In genomic region chr7:100598425-100598824, GRCh38 we compare ENCODE assay signal across 23 cellular contexts. TPM values are rescaled to one million over a fixed set of nuclear protein-coding genes. Genes with fewer than 3 reads are reported as not detected.
DNase-seq lines count a peak whose midpoint lies in the region; TF ChIP-seq lines count a peak whose summit lies in the region.
"Had no signal": no experiment of that assay in that cellular context is flagged by ENCODE, and none has a peak within 500 bp of the region (broad histone marks: within the 10 kb centered on the region; RNA-seq: fewer than 3 reads in every experiment).

No MANE protein-coding gene starts in this region.

- H3K4me3 Mint-ChIP-seq in activated T-helper 1 cell treated with anti-CD3 and anti-CD28 coated beads, Interleukin-12 subunit alpha, Interleukin-12 subunit beta, Interleukin-2, Interleukin-4 antibody, amounts not matched to agents 30 ng/mL and 10 ng/mL and 1 ng/mL, durations not matched to agents 14 hours and 24 hours and 36 hours = no peak overlapping the region
- H3K4me3 Mint-ChIP-seq in nephron = peak overlapping the region; percentile 12 to 77 (median 60)
- H3K4me3 Mint-ChIP-seq: activated naive CD4-positive, alpha-beta T cell treated with anti-CD3 and anti-CD28 coated beads, Interleukin-2, amount 50 U/mL, for 24 hours; stimulated activated naive CD8-positive, alpha-beta T cell treated with anti-CD3 and anti-CD28 coated beads, Interleukin-15, Interleukin-2, amounts not matched to agents 100 ng/mL and 50 ng/mL, for 24 hours had no signal

- no peaks in the 10 kb centered on the region for H3K36me3 ChIP-seq in stomach
- H3K36me3 ChIP-seq: BE2C, upper lobe of right lung had no signal

- peaks cover 2% of the 10 kb centered on the region for H3K27me3 Mint-ChIP-seq in activated T-helper 1 cell treated with anti-CD3 and anti-CD28 coated beads, Interleukin-12 subunit alpha, Interleukin-12 subunit beta, Interleukin-2, Interleukin-4 antibody, amounts not matched to agents 30 ng/mL and 10 ng/mL and 1 ng/mL, durations not matched to agents 14 hours and 24 hours and 36 hours (ENCODE audit: insufficient read depth)
- peaks cover 4% of the 10 kb centered on the region for H3K27me3 Mint-ChIP-seq in nephron (ENCODE audit: low read depth)
- H3K27me3 Mint-ChIP-seq: activated naive CD4-positive, alpha-beta T cell treated with anti-CD3 and anti-CD28 coated beads, Interleukin-2, amount 50 U/mL, for 24 hours; stimulated activated naive CD8-positive, alpha-beta T cell treated with anti-CD3 and anti-CD28 coated beads, Interleukin-15, Interleukin-2, amounts not matched to agents 100 ng/mL and 50 ng/mL, for 24 hours had no signal

- no peaks in the 10 kb centered on the region for H3K27me3 ChIP-seq in stomach
- H3K27me3 ChIP-seq: BE2C, upper lobe of right lung had no signal

- peak; percentile 9 for DNase-seq in EH (ENCODE audit: low read depth)
- DNase-seq in HT1080 (ENCODE audit: low read depth) = peak; percentile 48
- no peak for DNase-seq in activated T-helper 1 cell treated with anti-CD3 and anti-CD28 coated beads, Interleukin-12 subunit alpha, Interleukin-12 subunit beta, Interleukin-2, Interleukin-4 antibody, amounts not matched to agents 30 ng/mL and 10 ng/mL and 1 ng/mL, durations not matched to agents 14 hours and 24 hours and 36 hours (ENCODE audit: low spot score)
- no peak for DNase-seq in stomach
- no peak for DNase-seq in Ammon's horn (ENCODE audit: low spot score)
- DNase-seq in NCI-H1436 treated with DMSO at 0.1 percent for 48 hours (lab: John Stamatoyannopoulos, UW) = no peak
- DNase-seq: activated CD4-positive, CD25-positive, alpha-beta regulatory T cell treated with anti-CD3 and anti-CD28 coated beads, Interleukin-2, amount 50 U/mL, for 72 hours; BE2C; Calu3; GF-D8; hypothalamus; islet precursor cell; Kasumi-1; NCI-H146; PC-9; posterior cingulate gyrus; stimulated activated CD4-positive, alpha-beta T cell treated with anti-CD3 and anti-CD28 coated beads, Interleukin-2, amount 100 ng/mL, for 24 hours; upper lobe of right lung had no signal

- H3K9me3 Mint-ChIP-seq in activated T-helper 1 cell treated with anti-CD3 and anti-CD28 coated beads, Interleukin-12 subunit alpha, Interleukin-12 subunit beta, Interleukin-2, Interleukin-4 antibody, amounts not matched to agents 30 ng/mL and 10 ng/mL and 1 ng/mL, durations not matched to agents 14 hours and 24 hours and 36 hours = no peaks in the 10 kb centered on the region
- no peaks in the 10 kb centered on the region for H3K9me3 Mint-ChIP-seq in nephron
- H3K9me3 Mint-ChIP-seq: activated naive CD4-positive, alpha-beta T cell treated with anti-CD3 and anti-CD28 coated beads, Interleukin-2, amount 50 U/mL, for 24 hours; stimulated activated naive CD8-positive, alpha-beta T cell treated with anti-CD3 and anti-CD28 coated beads, Interleukin-15, Interleukin-2, amounts not matched to agents 100 ng/mL and 50 ng/mL, for 24 hours had no signal

- H3K27ac Mint-ChIP-seq in activated T-helper 1 cell treated with anti-CD3 and anti-CD28 coated beads, Interleukin-12 subunit alpha, Interleukin-12 subunit beta, Interleukin-2, Interleukin-4 antibody, amounts not matched to agents 30 ng/mL and 10 ng/mL and 1 ng/mL, durations not matched to agents 14 hours and 24 hours and 36 hours = peak overlapping the region; percentile 16
- peak overlapping the region; percentile 74 to 86 (median 74) for H3K27ac Mint-ChIP-seq in nephron
- H3K27ac Mint-ChIP-seq: activated naive CD4-positive, alpha-beta T cell treated with anti-CD3 and anti-CD28 coated beads, Interleukin-2, amount 50 U/mL, for 24 hours; stimulated activated naive CD8-positive, alpha-beta T cell treated with anti-CD3 and anti-CD28 coated beads, Interleukin-15, Interleukin-2, amounts not matched to agents 100 ng/mL and 50 ng/mL, for 24 hours had no signal

- TF ChIP-seq EP300 in stomach (IDR thresholded peaks at IDR 0.05) = no peak

- H3K4me3 ChIP-seq in stomach = no peak overlapping the region
- H3K4me3 ChIP-seq: coronary artery, lung, PC-9, upper lobe of right lung had no signal

- no peak overlapping the region for H3K27ac ChIP-seq in stomach
- H3K27ac ChIP-seq: coronary artery, PC-9, upper lobe of right lung had no signal

- H3K4me1 ChIP-seq in stomach = peaks cover 7 to 16% (median 13%) of the 10 kb centered on the region in 4 donors

- no peaks in the 10 kb centered on the region for H3K36me3 Mint-ChIP-seq in activated T-helper 1 cell treated with anti-CD3 and anti-CD28 coated beads, Interleukin-12 subunit alpha, Interleukin-12 subunit beta, Interleukin-2, Interleukin-4 antibody, amounts not matched to agents 30 ng/mL and 10 ng/mL and 1 ng/mL, durations not matched to agents 14 hours and 24 hours and 36 hours (ENCODE audit: low read depth)
- peaks cover 20% of the 10 kb centered on the region for H3K36me3 Mint-ChIP-seq in nephron (ENCODE audit: low read depth)
- H3K36me3 Mint-ChIP-seq: activated naive CD4-positive, alpha-beta T cell treated with anti-CD3 and anti-CD28 coated beads, Interleukin-2, amount 50 U/mL, for 24 hours had no signal

- TF ChIP-seq POLR2A in stomach (IDR thresholded peaks at IDR 0.05) = no peak

- WGBS in stomach, 5 donors = 87 to 93% (median 89%) methylated on average over 4 of the region's 4 CpGs

- intact Hi-C loops in activated T-helper 1 cell treated with anti-CD3 and anti-CD28 coated beads, Interleukin-12 subunit alpha, Interleukin-12 subunit beta, Interleukin-2, Interleukin-4 antibody, amounts not matched to agents 30 ng/mL and 10 ng/mL and 1 ng/mL, durations not matched to agents 14 hours and 24 hours and 36 hours (cut with micrococcal nuclease) = no loop called here
- intact Hi-C loops in stomach (cut with DNase I; ENCODE audit: low total_unique reads) = no loop called here

- TF ChIP-seq CTCF in nephron (IDR thresholded peaks at IDR 0.05; ENCODE audit: unreplicated experiment in 3 of 3) = no peak
- TF ChIP-seq CTCF in stomach (IDR thresholded peaks at IDR 0.05) = no peak

- H3K9me3 ChIP-seq in stomach = no peaks in the 10 kb centered on the region
- H3K9me3 ChIP-seq: BE2C, upper lobe of right lung had no signal

- peaks cover 6% of the 10 kb centered on the region for H3K4me1 Mint-ChIP-seq in activated T-helper 1 cell treated with anti-CD3 and anti-CD28 coated beads, Interleukin-12 subunit alpha, Interleukin-12 subunit beta, Interleukin-2, Interleukin-4 antibody, amounts not matched to agents 30 ng/mL and 10 ng/mL and 1 ng/mL, durations not matched to agents 14 hours and 24 hours and 36 hours (ENCODE audit: low read depth)
- peaks cover 10% of the 10 kb centered on the region for H3K4me1 Mint-ChIP-seq in nephron

RNA-seq across cellular contexts. Expression of gene PCOLCE, which starts 3.7 kb away (rescaled TPM):
- 0.73 and 1.5 TPM in 2 replicates for total RNA-seq in HT1080 (2014; rRNA removed; shearing (Covaris generic))
- 6.3 and 7.5 TPM in 2 replicates for polyA plus RNA-seq in HT1080 (2015; cell fraction: cytosol; rRNA removed)
- 30.4 and 32.3 TPM in 2 replicates for polyA plus RNA-seq in HT1080 (2015; cell fraction: nucleus; rRNA removed)
- 4.3 and 4.7 TPM in 2 replicates for total RNA-seq in activated T-helper 1 cell treated with anti-CD3 and anti-CD28 coated beads, Interleukin-12 subunit alpha, Interleukin-12 subunit beta, Interleukin-2, Interleukin-4 antibody, amounts not matched to agents 30 ng/mL and 10 ng/mL and 1 ng/mL, durations not matched to agents 14 hours and 24 hours and 36 hours
- total RNA-seq in stomach = 100 to 1,000 TPM in 1 of 5 donors, 10 to 100 TPM in 4; 15.8 to 129 (median 37.8) TPM
- polyA plus RNA-seq in stomach = 10 to 100 TPM; 15.6 to 25.0 (median 18.6) TPM

RNA-seq across cellular contexts. Expression of gene FBXO24, which starts 12.3 kb away (rescaled TPM):
- total RNA-seq in HT1080 (2014; rRNA removed; shearing (Covaris generic)) = 0.37 TPM in 1 of 2 replicates, not detected in the other
- 0.32 and 0.44 TPM in 2 replicates for polyA plus RNA-seq in HT1080 (2015; cell fraction: cytosol; rRNA removed)
- polyA plus RNA-seq in HT1080 (2015; cell fraction: nucleus; rRNA removed) = 1.6 and 2.1 TPM in 2 replicates
- 0.27 and 0.41 TPM in 2 replicates for total RNA-seq in activated T-helper 1 cell treated with anti-CD3 and anti-CD28 coated beads, Interleukin-12 subunit alpha, Interleukin-12 subunit beta, Interleukin-2, Interleukin-4 antibody, amounts not matched to agents 30 ng/mL and 10 ng/mL and 1 ng/mL, durations not matched to agents 14 hours and 24 hours and 36 hours
- total RNA-seq in stomach = under 1 TPM in 3 of 5 donors, not detected in 2; 0.37 to 0.45 (median 0.43) TPM
- polyA plus RNA-seq in stomach = under 1 TPM in 2 of 3 donors, not detected in 1; 0.44 to 0.88 TPM

RNA-seq across cellular contexts. Expression of gene LRCH4, which starts 12.5 kb away (rescaled TPM):
- total RNA-seq in HT1080 (2014; rRNA removed; shearing (Covaris generic)) = 14.3 and 19.7 TPM in 2 replicates
- polyA plus RNA-seq in HT1080 (2015; cell fraction: cytosol; rRNA removed) = 31.7 and 32.8 TPM in 2 replicates
- polyA plus RNA-seq in HT1080 (2015; cell fraction: nucleus; rRNA removed) = 110 and 119 TPM in 2 replicates
- total RNA-seq in activated T-helper 1 cell treated with anti-CD3 and anti-CD28 coated beads, Interleukin-12 subunit alpha, Interleukin-12 subunit beta, Interleukin-2, Interleukin-4 antibody, amounts not matched to agents 30 ng/mL and 10 ng/mL and 1 ng/mL, durations not matched to agents 14 hours and 24 hours and 36 hours = 104 and 107 TPM in 2 replicates
- total RNA-seq in stomach = 100 to 1,000 TPM in 3 of 5 donors, 10 to 100 TPM in 2; 23.7 to 263 (median 154) TPM
- polyA plus RNA-seq in stomach = 10 to 100 TPM; 23.5 to 39.5 (median 26.0) TPM

RNA-seq across cellular contexts. Expression of gene MOSPD3, which starts 13.9 kb away (rescaled TPM):
- total RNA-seq in HT1080 (2014; rRNA removed; shearing (Covaris generic)) = 3.6 and 13.0 TPM in 2 replicates
- 15.5 and 18.4 TPM in 2 replicates for polyA plus RNA-seq in HT1080 (2015; cell fraction: cytosol; rRNA removed)
- polyA plus RNA-seq in HT1080 (2015; cell fraction: nucleus; rRNA removed) = 10.2 and 10.8 TPM in 2 replicates
- total RNA-seq in activated T-helper 1 cell treated with anti-CD3 and anti-CD28 coated beads, Interleukin-12 subunit alpha, Interleukin-12 subunit beta, Interleukin-2, Interleukin-4 antibody, amounts not matched to agents 30 ng/mL and 10 ng/mL and 1 ng/mL, durations not matched to agents 14 hours and 24 hours and 36 hours = 10.3 and 11.5 TPM in 2 replicates
- 10 to 100 TPM in 2 of 5 donors, 1 to 10 TPM in 2, not detected in 1; 4.0 to 21.1 (median 9.8) TPM for total RNA-seq in stomach
- 10 to 100 TPM; 20.4 to 30.7 (median 29.1) TPM for polyA plus RNA-seq in stomach

RNA-seq across cellular contexts. Expression of gene SAP25, which starts 24.7 kb away (rescaled TPM):
- total RNA-seq in HT1080 (2014; rRNA removed; shearing (Covaris generic)) = 0.43 and 1.6 TPM in 2 replicates
- not detected in 2 replicates for polyA plus RNA-seq in HT1080 (2015; cell fraction: cytosol; rRNA removed)
- 5.0 and 6.1 TPM in 2 replicates for polyA plus RNA-seq in HT1080 (2015; cell fraction: nucleus; rRNA removed)
- total RNA-seq in activated T-helper 1 cell treated with anti-CD3 and anti-CD28 coated beads, Interleukin-12 subunit alpha, Interleukin-12 subunit beta, Interleukin-2, Interleukin-4 antibody, amounts not matched to agents 30 ng/mL and 10 ng/mL and 1 ng/mL, durations not matched to agents 14 hours and 24 hours and 36 hours = 9.1 and 11.2 TPM in 2 replicates
- 1 to 10 TPM in 1 of 5 donors, under 1 TPM in 1, not detected in 3; 0.92 to 1.8 TPM for total RNA-seq in stomach
- 1 to 10 TPM; 1.4 to 4.7 (median 2.3) TPM for polyA plus RNA-seq in stomach

Comparison
In these comparisons a context has a peak if more than half of its experiments do, and no peak if none do; other contexts are left out.
1. DNase-seq: peak in EH (single experiment) and HT1080 (single experiment); none in activated T-helper 1 cell treated with anti-CD3 and anti-CD28 coated beads, Interleukin-12 subunit alpha, Interleukin-12 subunit beta, Interleukin-2, Interleukin-4 antibody, amounts not matched to agents 30 ng/mL and 10 ng/mL and 1 ng/mL, durations not matched to agents 14 hours and 24 hours and 36 hours (single experiment), stomach (single experiment), Ammon's horn (single experiment) and NCI-H1436 treated with DMSO at 0.1 percent for 48 hours (single experiment).